ENCODE assay signal across 8 cellular contexts in genomic region chr15:67456677-67457529, GRCh38.
DNase-seq lines count a peak whose midpoint lies in the region; ATAC-seq and TF ChIP-seq lines count a peak whose summit lies in the region.

No MANE protein-coding gene starts in this region.

- H2AFZ ChIP-seq in KMS-11 (ENCODE audit: low read depth): no peak overlapping the region
- H2AFZ ChIP-seq in fibroblast of lung (ENCODE audit: low read length): no peak overlapping the region

- H3K27me3 ChIP-seq in KMS-11 (ENCODE audit: insufficient read depth, low read depth): no peaks in the 10 kb centered on the region
- no peaks in the 10 kb centered on the region for H3K27me3 ChIP-seq in Panc1 (ENCODE audit: control insufficient read depth, insufficient read depth, low read length)
- H3K27me3 ChIP-seq in fibroblast of lung (ENCODE audit: control insufficient read depth, insufficient read depth, low read length): no peaks in the 10 kb centered on the region

- H3K27me3 Mint-ChIP-seq in activated T-cell treated with anti-CD3 and anti-CD28 coated beads, Interleukin-2, amount 50 U/mL, for 24 hours: peaks cover 8% of the 10 kb centered on the region
- H3K27me3 Mint-ChIP-seq in nephron progenitor cell (ENCODE audit: low read depth, poor library complexity): peaks cover 17% of the 10 kb centered on the region

- H4K20me1 ChIP-seq in KMS-11 (ENCODE audit: insufficient read depth) (no peaks in the 10 kb centered on the region), fibroblast of lung (ENCODE audit: control insufficient read depth, extremely low read depth, insufficient read depth, low read length) (no peaks in the 10 kb centered on the region)

- peak; percentile 51 for DNase-seq in G401 (ENCODE audit: low spot score)
- peak; percentile 56 for DNase-seq in Panc1 (ENCODE audit: low read depth, low spot score)
- peak; percentile 88 for DNase-seq in activated T-cell treated with anti-CD3 and anti-CD28 coated beads, Interleukin-2, amount 50 U/mL, for 24 hours
- peak; percentile 38 to 68 for DNase-seq in fibroblast of lung (ENCODE audit: low read depth in 2 of 2)
- DNase-seq in nephron progenitor cell: peak; percentile 92
- DNase-seq in stimulated activated naive CD4-positive, alpha-beta T cell treated with Interleukin-2 at 50 U/mL for 16 hours (lab: John Stamatoyannopoulos, UW): peak; percentile 71
- no peak for DNase-seq in NCI-H1048 (lab: John Stamatoyannopoulos, UW)

- H3K9me3 Mint-ChIP-seq in activated T-cell treated with anti-CD3 and anti-CD28 coated beads, Interleukin-2, amount 50 U/mL, for 24 hours: no peaks in the 10 kb centered on the region
- H3K9me3 Mint-ChIP-seq in nephron progenitor cell: peaks cover 31% of the 10 kb centered on the region

- peaks cover 2% of the 10 kb centered on the region for H3K4me1 Mint-ChIP-seq in activated T-cell treated with anti-CD3 and anti-CD28 coated beads, Interleukin-2, amount 50 U/mL, for 24 hours (ENCODE audit: low read depth)
- peaks cover 24% of the 10 kb centered on the region for H3K4me1 Mint-ChIP-seq in nephron progenitor cell

- no peaks in the 10 kb centered on the region for H3K36me3 ChIP-seq in KMS-11 (ENCODE audit: insufficient read depth)
- H3K36me3 ChIP-seq in Panc1 (ENCODE audit: control insufficient read depth, insufficient read depth, low read length): no peaks in the 10 kb centered on the region
- H3K36me3 ChIP-seq in fibroblast of lung (ENCODE audit: control insufficient read depth, insufficient read depth, low read length): no peaks in the 10 kb centered on the region

- no peaks in the 10 kb centered on the region for H3K36me3 Mint-ChIP-seq in activated T-cell treated with anti-CD3 and anti-CD28 coated beads, Interleukin-2, amount 50 U/mL, for 24 hours (ENCODE audit: low read depth)
- peaks cover 18% of the 10 kb centered on the region for H3K36me3 Mint-ChIP-seq in nephron progenitor cell (ENCODE audit: low read depth)

- no peaks in the 10 kb centered on the region for H3K4me1 ChIP-seq in KMS-11 (ENCODE audit: low read depth, poor library complexity, severe bottlenecking)
- no peaks in the 10 kb centered on the region for H3K4me1 ChIP-seq in Panc1 (ENCODE audit: control insufficient read depth, insufficient read depth, low read length)
- no peaks in the 10 kb centered on the region for H3K4me1 ChIP-seq in fibroblast of lung (ENCODE audit: control insufficient read depth, extremely low read depth, insufficient read depth, low read length)

- H3K9me3 ChIP-seq in Panc1 (ENCODE audit: control insufficient read depth, insufficient read depth, low read depth, low read length) (no peaks in the 10 kb centered on the region), fibroblast of lung (ENCODE audit: control insufficient read depth, insufficient read depth, low read depth, low read length) (no peaks in the 10 kb centered on the region)

- ATAC-seq in Panc1: peak; percentile 98

- H3K4me2 ChIP-seq in KMS-11: no peak overlapping the region
- no peak overlapping the region for H3K4me2 ChIP-seq in fibroblast of lung (ENCODE audit: extremely low read depth, insufficient read depth, low read length)

- no peak overlapping the region for H3K9ac ChIP-seq in KMS-11
- no peak overlapping the region for H3K9ac ChIP-seq in fibroblast of lung (ENCODE audit: insufficient read depth, low read length)

- CTCF ChIA-PET in Panc1 (lab: Charles Lee): interaction anchor here (0.6 to 1.4 kb wide), 4 partner anchors 55 to 381 kb away, joined by 3 to 7 read pairs (median 3); no protein-coding TSS in a partner anchor

- intact Hi-C loops in Panc1 (cut with micrococcal nuclease; ENCODE audit: unreplicated experiment): loop anchor here (2.0 kb wide), 1 partner anchor 380 kb away; no protein-coding TSS in a partner anchor

- H3K27ac Mint-ChIP-seq in activated T-cell treated with anti-CD3 and anti-CD28 coated beads, Interleukin-2, amount 50 U/mL, for 24 hours: no peak overlapping the region
- no peak overlapping the region for H3K27ac Mint-ChIP-seq in nephron progenitor cell

- POLR2A ChIA-PET in Panc1 (lab: Charles Lee): no interaction called here

- H3K4me3 Mint-ChIP-seq in activated T-cell treated with anti-CD3 and anti-CD28 coated beads, Interleukin-2, amount 50 U/mL, for 24 hours: no peak overlapping the region
- H3K4me3 Mint-ChIP-seq in nephron progenitor cell: no peak overlapping the region

- H3K27ac ChIP-seq in KMS-11: no peak overlapping the region
- H3K27ac ChIP-seq in Panc1 (ENCODE audit: low read length): no peak overlapping the region
- H3K27ac ChIP-seq in fibroblast of lung (ENCODE audit: insufficient read depth, low read length): no peak overlapping the region

- H3K4me3 ChIP-seq in KMS-11 (IDR thresholded peaks at IDR 0.05; ENCODE audit: insufficient read depth, low read depth, low read length): no peak overlapping the region
- H3K4me3 ChIP-seq in Panc1 (ENCODE audit: low read depth in 2 of 2, low read length in 2 of 2): no peak overlapping the region
- H3K4me3 ChIP-seq in fibroblast of lung (replicated peaks in 1 of 4; ENCODE audit: control extremely low read depth in 1 of 4, insufficient read depth in 1 of 4, low read depth in 3 of 4, low read length in 4 of 4): no peak overlapping the region

- TF ChIP-seq CTCF in KMS-11 (conservative IDR thresholded peaks at IDR 0.05; ENCODE audit: low read depth, low read length) (peak; percentile 94), Panc1 (IDR thresholded peaks at IDR 0.05) (peak; percentile 96), fibroblast of lung (conservative IDR thresholded peaks at IDR 0.05 in 1 of 2, IDR thresholded peaks at IDR 0.05 in 1 of 2; ENCODE audit: low read depth in 1 of 2, low read length in 2 of 2) (peak; percentile 75 to 91), nephron progenitor cell (IDR thresholded peaks at IDR 0.05) (peak; percentile 95)

- in situ Hi-C loops in G401 (cut with HindIII; ENCODE audit: low sequenced_read_pairs): no loop called here
- in situ Hi-C loops in Panc1 (cut with HindIII; ENCODE audit: low pct_unique_long_range_greater_than_20kb, low sequenced_read_pairs): no loop called here

- no TSS peak for BruUV-seq in Panc1 (replicated peaks; lab: Mats Ljungman, UMichigan)

- H3K79me2 ChIP-seq in KMS-11 (ENCODE audit: insufficient read depth, low read depth): no peaks in the 10 kb centered on the region
- H3K79me2 ChIP-seq in fibroblast of lung (ENCODE audit: control insufficient read depth, insufficient read depth, low read length): no peaks in the 10 kb centered on the region
